21 cellular contexts compared by ENCODE assay signal in the genomic region with DNA sequence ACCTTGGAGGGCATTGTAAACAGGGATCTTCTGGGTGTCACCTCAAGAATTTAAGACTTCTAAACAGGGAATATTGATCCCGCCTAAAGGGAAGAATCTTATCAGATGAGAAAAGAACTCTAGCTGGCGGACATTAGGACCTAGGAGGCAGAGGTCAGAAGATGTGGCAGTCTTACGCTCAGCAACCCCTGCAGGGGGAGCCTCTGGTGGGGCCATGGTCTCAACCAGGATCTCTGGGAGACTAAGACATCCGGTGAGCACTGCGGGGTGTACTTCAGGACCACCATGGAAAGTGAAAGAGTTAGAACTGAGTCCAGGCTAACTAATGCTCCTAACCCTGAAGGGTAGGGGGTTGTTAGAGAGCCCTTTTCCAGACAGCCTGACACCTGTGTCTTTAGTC.
"Had no signal": no experiment of that assay in that cellular context is flagged by ENCODE, and none has a peak within 500 bp of the region (broad histone marks: within the 10 kb centered on the region; RNA-seq: fewer than 3 reads in every experiment).

No MANE protein-coding gene starts in this region.

- H3K27me3 ChIP-seq: cardiac muscle cell, esophagus muscularis mucosa, hepatocyte, left lung, suprapubic skin, vagina had no signal

- H3K9me3 Mint-ChIP-seq: dendritic cell treated with granulocyte-macrophage colony-stimulating factor and Interleukin-4, amounts not matched to agents 40 ng/mL and 50 ng/mL, for 4 days; stimulated activated naive CD8-positive, alpha-beta T cell treated with anti-CD3 and anti-CD28 coated beads, Interleukin-15, Interleukin-2, amounts not matched to agents 100 ng/mL and 50 ng/mL, for 24 hours had no signal

- H3K27me3 Mint-ChIP-seq: activated B cell treated with CpG ODN at 0.5 μM for 24 hours; activated CD4-positive, alpha-beta memory T cell treated with anti-CD3 and anti-CD28 coated beads for 36 hours; activated naive CD8-positive, alpha-beta T cell treated with anti-CD3 and anti-CD28 coated beads, Interleukin-2, amount 10 ng/mL, durations not matched to agents 7 days and 5 days; dendritic cell treated with granulocyte-macrophage colony-stimulating factor and Interleukin-4, amounts not matched to agents 40 ng/mL and 50 ng/mL, for 4 days; stimulated activated naive CD8-positive, alpha-beta T cell treated with anti-CD3 and anti-CD28 coated beads, Interleukin-15, Interleukin-2, amounts not matched to agents 100 ng/mL and 50 ng/mL, for 24 hours had no signal

- H3K36me3 Mint-ChIP-seq: activated CD4-positive, alpha-beta memory T cell treated with anti-CD3 and anti-CD28 coated beads for 36 hours; activated naive CD8-positive, alpha-beta T cell treated with anti-CD3 and anti-CD28 coated beads, Interleukin-2, amount 10 ng/mL, durations not matched to agents 7 days and 5 days had no signal

- H3K4me3 Mint-ChIP-seq: activated B cell treated with CpG ODN at 0.5 μM for 24 hours; activated CD4-positive, alpha-beta memory T cell treated with anti-CD3 and anti-CD28 coated beads for 36 hours; activated naive CD8-positive, alpha-beta T cell treated with anti-CD3 and anti-CD28 coated beads, Interleukin-2, amount 10 ng/mL, durations not matched to agents 7 days and 5 days; dendritic cell treated with granulocyte-macrophage colony-stimulating factor and Interleukin-4, amounts not matched to agents 40 ng/mL and 50 ng/mL, for 4 days; neural crest cell; stimulated activated naive CD8-positive, alpha-beta T cell treated with anti-CD3 and anti-CD28 coated beads, Interleukin-15, Interleukin-2, amounts not matched to agents 100 ng/mL and 50 ng/mL, for 24 hours had no signal

- ATAC-seq: left lung, psoas muscle, right cardiac atrium had no signal

- H3K27ac ChIP-seq: cardiac muscle cell, esophagus muscularis mucosa, hepatocyte, left lung, psoas muscle, skin epidermis, suprapubic skin, vagina had no signal

- H3K36me3 ChIP-seq: cardiac muscle cell, esophagus muscularis mucosa, left lung, suprapubic skin, vagina had no signal

- H3K4me1 Mint-ChIP-seq: activated B cell treated with CpG ODN at 0.5 μM for 24 hours; activated naive CD8-positive, alpha-beta T cell treated with anti-CD3 and anti-CD28 coated beads, Interleukin-2, amount 10 ng/mL, durations not matched to agents 7 days and 5 days; neural crest cell had no signal

- H3K27ac Mint-ChIP-seq: activated B cell treated with CpG ODN at 0.5 μM for 24 hours; activated CD4-positive, alpha-beta memory T cell treated with anti-CD3 and anti-CD28 coated beads for 36 hours; activated naive CD8-positive, alpha-beta T cell treated with anti-CD3 and anti-CD28 coated beads, Interleukin-2, amount 10 ng/mL, durations not matched to agents 7 days and 5 days; dendritic cell treated with granulocyte-macrophage colony-stimulating factor and Interleukin-4, amounts not matched to agents 40 ng/mL and 50 ng/mL, for 4 days; stimulated activated naive CD8-positive, alpha-beta T cell treated with anti-CD3 and anti-CD28 coated beads, Interleukin-15, Interleukin-2, amounts not matched to agents 100 ng/mL and 50 ng/mL, for 24 hours had no signal

- DNase-seq: activated B cell treated with CpG ODN at 0.5 μM for 24 hours; activated CD4-positive, alpha-beta memory T cell treated with anti-CD3 and anti-CD28 coated beads for 36 hours; activated CD4-positive, alpha-beta T cell treated with anti-CD3 and anti-CD28 coated beads for 4 hours; activated naive CD8-positive, alpha-beta T cell treated with anti-CD3 and anti-CD28 coated beads, Interleukin-2, amount 10 ng/mL, durations not matched to agents 7 days and 5 days; activated T-cell treated with anti-CD3 and anti-CD28 coated beads for 4 hours; amygdala; effector CD8-positive, alpha-beta T cell; left lung; psoas muscle; right cardiac atrium; stimulated activated CD4-positive, alpha-beta T cell treated with anti-CD3 and anti-CD28 coated beads, Interleukin-15, amount 100 ng/mL, for 24 hours; stimulated activated CD4-positive, alpha-beta T cell treated with anti-CD3 and anti-CD28 coated beads, Interleukin-2, amount 100 ng/mL, for 48 hours had no signal

- H3K4me3 ChIP-seq: cardiac muscle cell, esophagus muscularis mucosa, hepatocyte, left lung, psoas muscle, skin epidermis, suprapubic skin, vagina had no signal

- H3K9me3 ChIP-seq: esophagus muscularis mucosa, left lung, psoas muscle, suprapubic skin, vagina had no signal

- H3K79me2 ChIP-seq: hepatocyte had no signal

- H3K4me1 ChIP-seq: esophagus muscularis mucosa, left lung, psoas muscle, suprapubic skin, vagina had no signal
